Comparison of ENCODE assay signal across 14 cellular contexts in the genomic region with DNA sequence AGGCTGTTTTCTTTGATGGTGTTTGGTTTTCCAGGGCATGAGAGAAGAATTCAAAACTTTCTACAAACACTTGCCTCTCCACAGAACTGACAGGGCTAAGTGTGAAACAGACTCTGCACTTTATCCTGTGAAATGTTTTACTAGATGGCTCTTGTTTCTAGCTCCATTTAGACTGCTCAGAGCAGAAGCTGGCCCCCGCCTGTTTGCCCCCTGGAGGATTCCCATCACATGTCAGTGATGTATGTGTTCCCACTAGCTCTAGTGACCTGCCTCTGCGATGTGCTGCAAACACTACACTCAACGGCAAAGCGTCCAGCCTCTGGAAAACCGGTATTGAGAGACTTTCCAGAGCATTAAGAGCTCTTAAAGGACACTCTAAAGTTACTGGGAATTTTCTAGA. TPM values are rescaled to one million over a fixed set of nuclear protein-coding genes. Genes with fewer than 3 reads are reported as not detected.
A peak's percentile ranks its signal among the peaks of the same experiment; 100 is the strongest.
DNase-seq lines count a peak whose midpoint lies in the region; ATAC-seq and TF ChIP-seq lines count a peak whose summit lies in the region.
"Had no signal": no experiment of that assay in that cellular context is flagged by ENCODE, and none has a peak within 500 bp of the region (broad histone marks: within the 10 kb centered on the region; RNA-seq: fewer than 3 reads in every experiment).

No MANE protein-coding gene starts in this region.

- H3K4me3 ChIP-seq in endodermal cell (ENCODE audit: low read length) (no peak overlapping the region), mucosa of descending colon (no peak overlapping the region)
- H3K4me3 ChIP-seq: esophagus squamous epithelium had no signal

- H3K4me3 Mint-ChIP-seq in endodermal cell (no peak overlapping the region), nephron progenitor cell (peak overlapping the region; percentile 14)
- H3K4me3 Mint-ChIP-seq: stimulated activated naive CD8-positive, alpha-beta T cell treated with anti-CD3 and anti-CD28 coated beads, Interleukin-15, Interleukin-2, amounts not matched to agents 100 ng/mL and 50 ng/mL, for 24 hours had no signal

- H3K4me1 ChIP-seq in endodermal cell (ENCODE audit: control insufficient read depth, insufficient read depth, low read length) (no peaks in the 10 kb centered on the region), mucosa of descending colon (ENCODE audit: low read depth) (no peaks in the 10 kb centered on the region)

- intact Hi-C loops in mucosa of descending colon (cut with DNase I, micrococcal nuclease): no loop called here

- no peak overlapping the region for H3K9ac ChIP-seq in endodermal cell (ENCODE audit: extremely low read depth, low read length, poor library complexity, severe bottlenecking)

- H3K9me3 ChIP-seq in endodermal cell (ENCODE audit: control insufficient read depth, low read length) (no peaks in the 10 kb centered on the region), mucosa of descending colon (no peaks in the 10 kb centered on the region)
- H3K9me3 ChIP-seq: esophagus squamous epithelium had no signal

- H3K36me3 ChIP-seq in endodermal cell (ENCODE audit: control insufficient read depth, insufficient read depth, low read length) (no peaks in the 10 kb centered on the region), mucosa of descending colon (ENCODE audit: low read depth) (no peaks in the 10 kb centered on the region)
- H3K36me3 ChIP-seq: esophagus squamous epithelium had no signal

- DNase-seq in ELF-1 (ENCODE audit: low read depth, low spot score): peak; percentile 45
- DNase-seq in NCI-H345 (lab: John Stamatoyannopoulos, UW): peak; percentile 34
- peak; percentile 58 for DNase-seq in endodermal cell
- DNase-seq in nephron progenitor cell: peak; percentile 59
- DNase-seq in stimulated activated CD4-positive, alpha-beta T cell treated with anti-CD3 and anti-CD28 coated beads, Interleukin-2, amount 100 ng/mL, for 24 hours: no peak
- DNase-seq in stimulated activated CD4-positive, alpha-beta T cell treated with anti-CD3 and anti-CD28 coated beads, Interleukin-2, amount 100 ng/mL, for 48 hours: no peak
- no peak for DNase-seq in mucosa of descending colon
- no peak for DNase-seq in HUDEP-2 (lab: John Stamatoyannopoulos, UW; ENCODE audit: unreplicated experiment in 76 of 76)
- DNase-seq: caudate nucleus, esophagus squamous epithelium, NCI-H1092 treated with DMSO at 0.1 percent for 48 hours, SIG-M5 had no signal

- no peaks in the 10 kb centered on the region for H3K9me3 Mint-ChIP-seq in endodermal cell
- H3K9me3 Mint-ChIP-seq in nephron progenitor cell: no peaks in the 10 kb centered on the region
- H3K9me3 Mint-ChIP-seq: stimulated activated naive CD8-positive, alpha-beta T cell treated with anti-CD3 and anti-CD28 coated beads, Interleukin-15, Interleukin-2, amounts not matched to agents 100 ng/mL and 50 ng/mL, for 24 hours had no signal

- no peaks in the 10 kb centered on the region for H3K36me3 Mint-ChIP-seq in endodermal cell (ENCODE audit: low read depth)
- H3K36me3 Mint-ChIP-seq in nephron progenitor cell (ENCODE audit: low read depth): no peaks in the 10 kb centered on the region

- H3K27me3 Mint-ChIP-seq in endodermal cell (ENCODE audit: insufficient read depth) (no peaks in the 10 kb centered on the region), nephron progenitor cell (ENCODE audit: low read depth, poor library complexity) (no peaks in the 10 kb centered on the region)
- H3K27me3 Mint-ChIP-seq: stimulated activated naive CD8-positive, alpha-beta T cell treated with anti-CD3 and anti-CD28 coated beads, Interleukin-15, Interleukin-2, amounts not matched to agents 100 ng/mL and 50 ng/mL, for 24 hours had no signal

- no peaks in the 10 kb centered on the region for H3K27me3 ChIP-seq in endodermal cell (ENCODE audit: control insufficient read depth, insufficient read depth, low read length, poor library complexity, severe bottlenecking)
- H3K27me3 ChIP-seq: esophagus squamous epithelium had no signal

- TF ChIP-seq CTCF in endodermal cell (conservative IDR thresholded peaks at IDR 0.05) (peak; percentile 39), nephron progenitor cell (IDR thresholded peaks at IDR 0.05) (no peak), mucosa of descending colon (IDR thresholded peaks at IDR 0.05) (no peak)

- WGBS in endodermal cell (ENCODE audit: insufficient coverage in 1 of 2, insufficient read length in 1 of 2), 2 experiments: 87 to 89% methylated on average over 5 of the region's 5 CpGs

- no peak for ATAC-seq in mucosa of descending colon

- no peak overlapping the region for H3K27ac Mint-ChIP-seq in endodermal cell
- peak overlapping the region; percentile 89 for H3K27ac Mint-ChIP-seq in nephron progenitor cell

- peak overlapping the region; percentile 19 for H3K27ac ChIP-seq in endodermal cell (ENCODE audit: low read depth, low read length)
- H3K27ac ChIP-seq: esophagus squamous epithelium, HL-60 had no signal

- H3K4me1 Mint-ChIP-seq in endodermal cell (peaks cover 9% of the 10 kb centered on the region), nephron progenitor cell (peaks cover 42% of the 10 kb centered on the region)

RNA-seq across cellular contexts. Expression of a gene that starts 41.4 kb away (rescaled TPM):
- total RNA-seq in endodermal cell (10 to 100 TPM; 52.7 to 67.7 TPM), mucosa of descending colon (10 to 100 TPM; 57.2 to 60.5 (median 58.7) TPM)
- 45.5 TPM for polyA plus RNA-seq in endodermal cell (2013, experiment 1 of 2)
- polyA plus RNA-seq in endodermal cell (2013, experiment 2 of 2): 41.7 TPM

RNA-seq across cellular contexts. Expression of a gene that starts 43.9 kb away (rescaled TPM):
- total RNA-seq in endodermal cell (10 to 100 TPM in 1 of 2 donors, 1 to 10 TPM in 1; 8.4 to 15.8 TPM), mucosa of descending colon (10 to 100 TPM; 16.2 to 30.7 (median 19.1) TPM)
- 10.8 TPM for polyA plus RNA-seq in endodermal cell (2013, experiment 1 of 2)
- polyA plus RNA-seq in endodermal cell (2013, experiment 2 of 2): 8.2 TPM

Comparison
In these comparisons a context has a peak if more than half of its experiments do, and no peak if none do; other contexts are left out.
1. DNase-seq: peak in ELF-1 (single experiment), NCI-H345 (single experiment), endodermal cell (single experiment) and nephron progenitor cell (single experiment); none in stimulated activated CD4-positive, alpha-beta T cell treated with anti-CD3 and anti-CD28 coated beads, Interleukin-2, amount 100 ng/mL, for 24 hours (0 of 2), stimulated activated CD4-positive, alpha-beta T cell treated with anti-CD3 and anti-CD28 coated beads, Interleukin-2, amount 100 ng/mL, for 48 hours (0 of 2), mucosa of descending colon (0 of 3) and HUDEP-2 (0 of 76).